28 cellular contexts compared by ENCODE assay signal in the genomic region with DNA sequence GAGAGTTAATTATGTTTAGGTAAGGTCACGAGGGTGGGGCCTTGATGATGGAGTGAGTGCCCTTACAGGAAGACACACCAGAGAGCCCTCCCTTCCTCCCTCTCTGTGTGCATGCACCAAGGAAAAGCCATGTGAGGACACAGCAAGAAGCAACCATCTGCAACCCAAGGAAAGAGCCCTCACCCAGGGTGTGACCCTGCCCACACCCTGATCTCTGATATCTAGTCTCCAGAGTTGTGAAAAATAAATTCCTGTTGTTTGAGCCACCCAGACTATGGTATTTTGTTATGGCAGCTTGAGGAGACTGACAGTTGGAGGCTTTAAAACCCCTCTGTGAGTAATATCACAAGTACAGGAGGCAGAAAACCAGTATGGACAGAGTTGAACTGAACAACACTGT. TPM values are rescaled to one million over a fixed set of nuclear protein-coding genes. Genes with fewer than 3 reads are reported as not detected.
A peak's percentile ranks its signal among the peaks of the same experiment; 100 is the strongest.
DNase-seq lines count a peak whose midpoint lies in the region; ATAC-seq and TF ChIP-seq lines count a peak whose summit lies in the region.
"Had no signal": no experiment of that assay in that cellular context is flagged by ENCODE, and none has a peak within 500 bp of the region (broad histone marks: within the 10 kb centered on the region; RNA-seq: fewer than 3 reads in every experiment).

No MANE protein-coding gene starts in this region.

- no peak overlapping the region for H2BK120ac ChIP-seq in trophoblast cell (ENCODE audit: insufficient read depth, low read length, poor library complexity)

- no peak overlapping the region for H3K18ac ChIP-seq in trophoblast cell (ENCODE audit: low read length)

- H3K14ac ChIP-seq in trophoblast cell (ENCODE audit: low read length) = no peak overlapping the region

- no peak overlapping the region for H2BK5ac ChIP-seq in trophoblast cell (ENCODE audit: low read depth, low read length, poor library complexity)

- no peak overlapping the region for H3K4me3 ChIP-seq in trophoblast cell (ENCODE audit: low read depth, low read length)
- H3K4me3 ChIP-seq: ascending aorta, GM12878, hepatocyte, lower lobe of right lung, SJSA1, transverse colon had no signal

- peaks cover 0 to 8% of the 10 kb centered on the region in 2 experiments for H3K36me3 ChIP-seq in trophoblast cell (ENCODE audit: control insufficient read depth in 1 of 2, insufficient read depth in 2 of 2, low read length in 2 of 2)

- H2BK12ac ChIP-seq in trophoblast cell (ENCODE audit: low read length) = no peak overlapping the region

- H3K9me3 ChIP-seq in trophoblast cell (ENCODE audit: insufficient read depth, low read depth, low read length) = peaks cover 1% of the 10 kb centered on the region
- H3K9me3 ChIP-seq: SJSA1 had no signal

- TF ChIP-seq CTCF in RWPE1 (conservative IDR thresholded peaks at IDR 0.05; ENCODE audit: low read depth) = no peak

- H3K9ac ChIP-seq in trophoblast cell (ENCODE audit: low read length) = no peak overlapping the region

- H2AK5ac ChIP-seq in trophoblast cell (ENCODE audit: low read length) = no peak overlapping the region

- POLR2A ChIA-PET in RWPE1 (lab: Yijun Ruan, JAX; ENCODE audit: low non-redundant PET) = no interaction called here

- ATAC-seq in GM19023 (IDR thresholded peaks at IDR 0.05; ENCODE audit: unreplicated experiment) (no peak), HG02642 (IDR thresholded peaks at IDR 0.05; ENCODE audit: poor library complexity, unreplicated experiment) (no peak)
- ATAC-seq: GM12878; lower lobe of right lung; natural killer cell; stimulated activated memory B cell treated with anti-CD40 and anti-IgM and Interleukin-4, amounts not matched to agents 10 μg/mL and 1 μg/mL and 100 μg/mL, for 72 hours had no signal

- H3K4me1 ChIP-seq in trophoblast cell (ENCODE audit: control insufficient read depth in 1 of 2, insufficient read depth in 2 of 2, low read length in 2 of 2) = peaks cover 8 to 11% of the 10 kb centered on the region in 2 experiments
- H3K4me1 ChIP-seq: ascending aorta, lower lobe of right lung, SJSA1, transverse colon had no signal

- H3K4ac ChIP-seq in trophoblast cell (ENCODE audit: low read depth, low read length) = no peak overlapping the region

- no peak overlapping the region for H2AFZ ChIP-seq in trophoblast cell (ENCODE audit: insufficient read depth, low read length, poor library complexity)
- H2AFZ ChIP-seq: hepatocyte had no signal

- no peak overlapping the region for H4K91ac ChIP-seq in trophoblast cell (ENCODE audit: low read depth, low read length)

- no peaks in the 10 kb centered on the region for H3K79me2 ChIP-seq in trophoblast cell (ENCODE audit: control insufficient read depth, insufficient read depth, low read length, poor library complexity)
- H3K79me2 ChIP-seq: hepatocyte had no signal

- DNase-seq in HCEC 1CT (peak; percentile 4), RWPE1 (ENCODE audit: low spot score) (no peak), erythroblast (lab: John Stamatoyannopoulos, UW) (peak; percentile 85 to 89), trophoblast cell (peak; percentile 92 to 95)
- DNase-seq in stimulated activated CD4-positive, alpha-beta T cell treated with anti-CD3 and anti-CD28 coated beads, Interleukin-4, amount 100 ng/mL, for 24 hours = no peak
- DNase-seq: activated B cell treated with CpG ODN at 0.5 μM for 24 hours; activated CD4-positive, alpha-beta T cell treated with anti-CD3 and anti-CD28 coated beads, Interleukin-2, amount 10 ng/mL, durations not matched to agents 7 days and 5 days; activated effector memory CD4-positive, alpha-beta T cell treated with anti-CD3 and anti-CD28 coated beads, Interleukin-2, amount 50 U/mL, for 16 hours; activated naive CD8-positive, alpha-beta T cell treated with anti-CD3 and anti-CD28 coated beads for 36 hours; activated T-cell treated with anti-CD3 and anti-CD28 coated beads, Interleukin-2, amount 50 U/mL, for 1 hour; central memory CD4-positive, alpha-beta T cell; dermis blood vessel endothelial cell; DMS79 treated with DMSO at 0.1 percent for 48 hours; endodermal cell; lower lobe of right lung; natural killer cell; NCI-H146; NCI-H748 treated with DMSO at 0.1 percent for 48 hours; T1000; transverse colon had no signal

- H3K23ac ChIP-seq in trophoblast cell (ENCODE audit: low read length) = no peak overlapping the region

- no peak overlapping the region for H4K8ac ChIP-seq in trophoblast cell (ENCODE audit: low read depth, low read length)

- H4K12ac ChIP-seq in trophoblast cell (ENCODE audit: low read depth, low read length) = no peak overlapping the region

- peak; percentile 35 for TF ChIP-seq POLR2A in erythroblast (IDR thresholded peaks at IDR 0.05; ENCODE audit: low read length)

- H3K27ac ChIP-seq in RWPE1 (peak overlapping the region; percentile 82), trophoblast cell (ENCODE audit: low read depth, low read length) (no peak overlapping the region)
- H3K27ac ChIP-seq: ascending aorta, C4-2B, hepatocyte, lower lobe of right lung, SJSA1, transverse colon had no signal

- peaks cover 5% of the 10 kb centered on the region for H3K79me1 ChIP-seq in trophoblast cell (ENCODE audit: low read length)

- no peak overlapping the region for H3K4me2 ChIP-seq in trophoblast cell (ENCODE audit: low read length)
- H3K4me2 ChIP-seq: hepatocyte had no signal

- no CpG with 5 or more reads among the region's 1 CpG for WGBS in trophoblast cell (ENCODE audit: extremely low coverage, insufficient coverage, insufficient read length)

- CTCF ChIA-PET in RWPE1 (lab: Yijun Ruan, JAX) = no interaction called here

- no peaks in the 10 kb centered on the region for H3K27me3 ChIP-seq in trophoblast cell (ENCODE audit: insufficient read depth, low read length)
- H3K27me3 ChIP-seq: ascending aorta, hepatocyte, SJSA1, transverse colon had no signal

RNA-seq across cellular contexts. Expression of a gene that starts 15.0 kb away (rescaled TPM):
- polyA plus RNA-seq in trophoblast cell (2013) = 12.6 and 14.3 TPM in 2 replicates

RNA-seq across cellular contexts. Expression of a gene that starts 46.4 kb away (rescaled TPM):
- 28.7 and 29.8 TPM in 2 replicates for polyA plus RNA-seq in trophoblast cell (2013)

Comparison
In these comparisons a context has a peak if more than half of its experiments do, and no peak if none do; other contexts are left out.
1. DNase-seq: peak in HCEC 1CT (single experiment), erythroblast (2 of 2) and trophoblast cell (2 of 2); none in RWPE1 (single experiment) and stimulated activated CD4-positive, alpha-beta T cell treated with anti-CD3 and anti-CD28 coated beads, Interleukin-4, amount 100 ng/mL, for 24 hours (single experiment).